Comparison of ENCODE assay signal across 15 cellular contexts in genomic region chr4:98493305-98493704, GRCh38.
DNase-seq lines count a peak whose midpoint lies in the region; ATAC-seq and TF ChIP-seq lines count a peak whose summit lies in the region.
"Had no signal": no experiment of that assay in that cellular context is flagged by ENCODE, and none has a peak within 500 bp of the region (broad histone marks: within the 10 kb centered on the region; RNA-seq: fewer than 3 reads in every experiment).

No MANE protein-coding gene starts in this region.

- H3K4me3 ChIP-seq in uterus: no peak overlapping the region
- H3K4me3 ChIP-seq: mucosa of descending colon, prostate gland, stomach had no signal

- H4K91ac ChIP-seq in H9 (ENCODE audit: insufficient read length, low read depth, low read length): no peak overlapping the region

- H3K36me3 Mint-ChIP-seq in activated CD4-positive, alpha-beta T cell treated with anti-CD3 and anti-CD28 coated beads for 36 hours (ENCODE audit: low read depth): peaks cover 4% of the 10 kb centered on the region
- no peaks in the 10 kb centered on the region for H3K36me3 Mint-ChIP-seq in stimulated activated effector memory CD8-positive, alpha-beta T cell treated with anti-CD3 and anti-CD28 coated beads, Interleukin-12 subunit alpha, Interleukin-12 subunit beta, amount 100 ng/mL, for 72 hours
- H3K36me3 Mint-ChIP-seq in chondrocyte (ENCODE audit: low read depth) (peaks cover 3% of the 10 kb centered on the region), H9 (ENCODE audit: insufficient read depth in 1 of 3, low read depth in 3 of 3) (no peaks in the 10 kb centered on the region)

- peak overlapping the region; percentile 34 for H3K27ac Mint-ChIP-seq in activated CD4-positive, alpha-beta T cell treated with anti-CD3 and anti-CD28 coated beads for 36 hours
- no peak overlapping the region for H3K27ac Mint-ChIP-seq in stimulated activated effector memory CD8-positive, alpha-beta T cell treated with anti-CD3 and anti-CD28 coated beads, Interleukin-12 subunit alpha, Interleukin-12 subunit beta, amount 100 ng/mL, for 72 hours
- H3K27ac Mint-ChIP-seq in chondrocyte (ENCODE audit: unreplicated experiment) (no peak overlapping the region), H9 (no peak overlapping the region)
- H3K27ac Mint-ChIP-seq: dendritic cell treated with granulocyte-macrophage colony-stimulating factor and Interleukin-4, amounts not matched to agents 40 ng/mL and 50 ng/mL, for 4 days had no signal

- H3K27ac ChIP-seq in uterus: no peak overlapping the region
- H3K27ac ChIP-seq in H9 (ENCODE audit: insufficient read length, low read depth, low read length): no peak overlapping the region
- H3K27ac ChIP-seq: prostate gland, stomach had no signal

- no peaks in the 10 kb centered on the region for H3K79me2 ChIP-seq in H9 (ENCODE audit: insufficient read depth, low read length)

- POLR2A ChIA-PET in activated CD4-positive, alpha-beta T cell treated with anti-CD3 and anti-CD28 coated beads for 36 hours (lab: Charles Lee): no interaction called here

- no peak overlapping the region for H2AFZ ChIP-seq in H9 (ENCODE audit: low read length)

- H3K23me2 ChIP-seq in H9 (ENCODE audit: insufficient read length, low read depth, low read length, poor library complexity, severe bottlenecking): no peaks in the 10 kb centered on the region

- H3K14ac ChIP-seq in H9 (ENCODE audit: insufficient read depth, low read length): no peak overlapping the region

- no peak overlapping the region for H3K4me3 Mint-ChIP-seq in activated CD4-positive, alpha-beta T cell treated with anti-CD3 and anti-CD28 coated beads for 36 hours
- no peak overlapping the region for H3K4me3 Mint-ChIP-seq in stimulated activated effector memory CD8-positive, alpha-beta T cell treated with anti-CD3 and anti-CD28 coated beads, Interleukin-12 subunit alpha, Interleukin-12 subunit beta, amount 100 ng/mL, for 72 hours
- H3K4me3 Mint-ChIP-seq in chondrocyte (ENCODE audit: unreplicated experiment) (no peak overlapping the region), H9 (no peak overlapping the region)
- H3K4me3 Mint-ChIP-seq: dendritic cell treated with granulocyte-macrophage colony-stimulating factor and Interleukin-4, amounts not matched to agents 40 ng/mL and 50 ng/mL, for 4 days had no signal

- H3K56ac ChIP-seq in H9 (ENCODE audit: insufficient read length, low read depth, low read length): no peak overlapping the region

- no peak overlapping the region for H2BK5ac ChIP-seq in H9 (ENCODE audit: insufficient read length, low read length)

- no peak overlapping the region for H3K4ac ChIP-seq in H9 (ENCODE audit: low read depth, low read length)

- no peak for DNase-seq in activated CD4-positive, alpha-beta T cell treated with anti-CD3 and anti-CD28 coated beads for 36 hours
- DNase-seq in activated CD4-positive, alpha-beta T cell treated with anti-CD3 and anti-CD28 coated beads, Interleukin-2, amount 50 U/mL, for 1 hour: no peak
- no peak for DNase-seq in stimulated activated effector memory CD8-positive, alpha-beta T cell treated with anti-CD3 and anti-CD28 coated beads, Interleukin-12 subunit alpha, Interleukin-12 subunit beta, amount 100 ng/mL, for 72 hours (ENCODE audit: low spot score in 2 of 2)
- DNase-seq in uterus: no peak
- DNase-seq in chondrocyte (ENCODE audit: low spot score): no peak
- DNase-seq in H9: no peak
- DNase-seq: 8988T; mucosa of descending colon; NCI-H2081 treated with DMSO at 0.1 percent for 48 hours; stimulated activated CD4-positive, alpha-beta T cell treated with anti-CD3 and anti-CD28 coated beads, Interleukin-4, amount 100 ng/mL, for 1 hour; stomach had no signal

- no peaks in the 10 kb centered on the region for H3K27me3 Mint-ChIP-seq in activated CD4-positive, alpha-beta T cell treated with anti-CD3 and anti-CD28 coated beads for 36 hours
- H3K27me3 Mint-ChIP-seq in chondrocyte (ENCODE audit: low read depth): no peaks in the 10 kb centered on the region
- H3K27me3 Mint-ChIP-seq in H9 (ENCODE audit: low read depth): no peaks in the 10 kb centered on the region
- H3K27me3 Mint-ChIP-seq: dendritic cell treated with granulocyte-macrophage colony-stimulating factor and Interleukin-4, amounts not matched to agents 40 ng/mL and 50 ng/mL, for 4 days had no signal

- no peaks in the 10 kb centered on the region for H3K36me3 ChIP-seq in uterus
- H3K36me3 ChIP-seq: prostate gland, stomach had no signal

- no peaks in the 10 kb centered on the region for H3K27me3 ChIP-seq in uterus
- H3K27me3 ChIP-seq in H9 (ENCODE audit: insufficient read depth, low read length): no peaks in the 10 kb centered on the region
- H3K27me3 ChIP-seq: stomach had no signal

- H3K18ac ChIP-seq in H9 (ENCODE audit: insufficient read length, low read depth, low read length): no peak overlapping the region

- no peaks in the 10 kb centered on the region for H3K9me3 ChIP-seq in uterus
- no peaks in the 10 kb centered on the region for H3K9me3 ChIP-seq in H9 (ENCODE audit: control insufficient read depth, low read depth, low read length)
- H3K9me3 ChIP-seq: mucosa of descending colon, prostate gland, stomach had no signal

- H4K5ac ChIP-seq in H9 (ENCODE audit: insufficient read length, low read depth, low read length): no peak overlapping the region

- no CpG with 5 or more reads among the region's 5 CpGs for WGBS in H9 (ENCODE audit: extremely low coverage, insufficient read length, low lambda C conversion rate)

- no peak overlapping the region for H3K4me2 ChIP-seq in H9 (ENCODE audit: insufficient read depth, insufficient read length, low read length)

- H4K8ac ChIP-seq in H9 (replicated peaks; ENCODE audit: insufficient read length, low read depth, low read length): no peak overlapping the region

- CTCF ChIA-PET in activated CD4-positive, alpha-beta T cell treated with anti-CD3 and anti-CD28 coated beads for 36 hours (lab: Charles Lee): interaction anchor here (0.6 kb wide), 1 partner anchor 49 kb away, joined by 3 read pairs; no protein-coding TSS in a partner anchor

- intact Hi-C loops in activated CD4-positive, alpha-beta T cell treated with anti-CD3 and anti-CD28 coated beads for 36 hours (cut with DNase I, micrococcal nuclease): no loop called here
- intact Hi-C loops in uterus (cut with DNase I; ENCODE audit: low total_unique reads): no loop called here

- no peak for TF ChIP-seq POLR2A in uterus (IDR thresholded peaks at IDR 0.05)

- no peak overlapping the region for H3K23ac ChIP-seq in H9 (ENCODE audit: insufficient read length, low read depth, low read length)

- H2BK20ac ChIP-seq in H9 (ENCODE audit: low read depth, low read length, poor library complexity, severe bottlenecking): no peak overlapping the region

- no peak overlapping the region for H2BK15ac ChIP-seq in H9 (ENCODE audit: low read depth, low read length)

- H3K4me1 Mint-ChIP-seq in activated CD4-positive, alpha-beta T cell treated with anti-CD3 and anti-CD28 coated beads for 36 hours: peaks cover 22% of the 10 kb centered on the region
- peaks cover 25% of the 10 kb centered on the region for H3K4me1 Mint-ChIP-seq in stimulated activated effector memory CD8-positive, alpha-beta T cell treated with anti-CD3 and anti-CD28 coated beads, Interleukin-12 subunit alpha, Interleukin-12 subunit beta, amount 100 ng/mL, for 72 hours
- H3K4me1 Mint-ChIP-seq in chondrocyte (ENCODE audit: low read depth) (peaks cover 57% of the 10 kb centered on the region), H9 (peaks cover 11 to 21% of the 10 kb centered on the region in 2 experiments)

- H3K9ac ChIP-seq in H9 (ENCODE audit: extremely low read depth, insufficient read length, low read length): no peak overlapping the region

- H2AK5ac ChIP-seq in H9 (ENCODE audit: insufficient read length, low read length): no peak overlapping the region

- H3K4me1 ChIP-seq in uterus: no peaks in the 10 kb centered on the region
- peaks cover 5% of the 10 kb centered on the region; the same call in 1 of the 2 replicates for H3K4me1 ChIP-seq in H9 (ENCODE audit: insufficient read depth, low read length)
- H3K4me1 ChIP-seq: prostate gland had no signal

- H3T11ph ChIP-seq in H9 (ENCODE audit: low read length): no peak overlapping the region

- no peak overlapping the region for H2BK12ac ChIP-seq in H9 (ENCODE audit: insufficient read length, low read depth, low read length)

- H3K79me1 ChIP-seq in H9 (ENCODE audit: insufficient read depth, low read depth, low read length, poor library complexity, severe bottlenecking): no peaks in the 10 kb centered on the region

- no peaks in the 10 kb centered on the region for H4K20me1 ChIP-seq in H9 (ENCODE audit: control insufficient read depth, insufficient read depth, insufficient read length)

- ATAC-seq in activated CD4-positive, alpha-beta T cell treated with anti-CD3 and anti-CD28 coated beads for 36 hours: peak; percentile 84
- peak; percentile 79 for ATAC-seq in GM21528 (IDR thresholded peaks at IDR 0.05; ENCODE audit: low FRiP score, unreplicated experiment)
- ATAC-seq in HG03103 (IDR thresholded peaks at IDR 0.05; ENCODE audit: low read depth, unreplicated experiment): peak; percentile 70
- peak; percentile 73 for ATAC-seq in stimulated activated effector memory CD8-positive, alpha-beta T cell treated with anti-CD3 and anti-CD28 coated beads, Interleukin-12 subunit alpha, Interleukin-12 subunit beta, amount 100 ng/mL, for 72 hours
- ATAC-seq: mucosa of descending colon had no signal

- no peaks in the 10 kb centered on the region for H3K9me3 Mint-ChIP-seq in activated CD4-positive, alpha-beta T cell treated with anti-CD3 and anti-CD28 coated beads for 36 hours (ENCODE audit: low read depth)
- no peaks in the 10 kb centered on the region for H3K9me3 Mint-ChIP-seq in stimulated activated effector memory CD8-positive, alpha-beta T cell treated with anti-CD3 and anti-CD28 coated beads, Interleukin-12 subunit alpha, Interleukin-12 subunit beta, amount 100 ng/mL, for 72 hours
- no peaks in the 10 kb centered on the region for H3K9me3 Mint-ChIP-seq in chondrocyte (ENCODE audit: low read depth)
- H3K9me3 Mint-ChIP-seq in H9: no peaks in the 10 kb centered on the region
- H3K9me3 Mint-ChIP-seq: dendritic cell treated with granulocyte-macrophage colony-stimulating factor and Interleukin-4, amounts not matched to agents 40 ng/mL and 50 ng/mL, for 4 days had no signal

- H2BK120ac ChIP-seq in H9 (ENCODE audit: low read depth, low read length, poor library complexity, severe bottlenecking): no peak overlapping the region

- TF ChIP-seq CTCF in uterus (IDR thresholded peaks at IDR 0.05) (no peak), chondrocyte (IDR thresholded peaks at IDR 0.05) (no peak), H9 (conservative IDR thresholded peaks at IDR 0.05) (no peak)
